ENCODE assay signal across 9 cellular contexts in genomic region chr18:79422022-79422782, GRCh38. TPM values are rescaled to one million over a fixed set of nuclear protein-coding genes. Genes with fewer than 3 reads are reported as not detected.
DNase-seq lines count a peak whose midpoint lies in the region; ATAC-seq and TF ChIP-seq lines count a peak whose summit lies in the region.
"Had no signal": no experiment of that assay in that cellular context is flagged by ENCODE, and none has a peak within 500 bp of the region (broad histone marks: within the 10 kb centered on the region; RNA-seq: fewer than 3 reads in every experiment).

No MANE protein-coding gene starts in this region.

- H3K9me3 ChIP-seq in NT2/D1 (ENCODE audit: insufficient read depth, low read length) = no peaks in the 10 kb centered on the region
- H3K9me3 ChIP-seq in suprapubic skin = no peaks in the 10 kb centered on the region

- H3K4me3 ChIP-seq in NT2/D1 (ENCODE audit: insufficient read length, low read depth) = no peak overlapping the region
- no peak overlapping the region for H3K4me3 ChIP-seq in suprapubic skin

- WGBS in suprapubic skin = 66% methylated on average over 14 of the region's 24 CpGs

- H3K27me3 Mint-ChIP-seq in osteocyte (ENCODE audit: unreplicated experiment) = peaks cover 3% of the 10 kb centered on the region

- H3K36me3 Mint-ChIP-seq in osteocyte (ENCODE audit: unreplicated experiment) = peaks cover 2% of the 10 kb centered on the region

- ATAC-seq in GM18517 (IDR thresholded peaks at IDR 0.05; ENCODE audit: unreplicated experiment) = peak; percentile 90
- ATAC-seq in GM21723 (IDR thresholded peaks at IDR 0.05; ENCODE audit: unreplicated experiment) = peak; percentile 91

- H3K27me3 ChIP-seq in NT2/D1 (ENCODE audit: insufficient read depth, insufficient read length) (no peaks in the 10 kb centered on the region), suprapubic skin (no peaks in the 10 kb centered on the region)

- H3K27ac Mint-ChIP-seq in osteocyte (ENCODE audit: unreplicated experiment) = peak overlapping the region; percentile 50

- peaks cover 27% of the 10 kb centered on the region for H3K4me1 Mint-ChIP-seq in osteocyte (ENCODE audit: unreplicated experiment)

- no peak overlapping the region for H3K27ac ChIP-seq in suprapubic skin

- DNase-seq in NT2/D1 (ENCODE audit: low read depth, low spot score) (no peak), osteocyte (ENCODE audit: extremely low spot score, unreplicated experiment) (no peak), hepatic stellate cell (ENCODE audit: low spot score) (no peak), suprapubic skin (ENCODE audit: low spot score in 2 of 2) (no peak), NCI-H2196 (lab: John Stamatoyannopoulos, UW; ENCODE audit: unreplicated experiment) (no peak), head of caudate nucleus (no peak)
- DNase-seq: HCEC 1CT had no signal

- TF ChIP-seq POLR2A in suprapubic skin (IDR thresholded peaks at IDR 0.05) = no peak

- peak overlapping the region; percentile 3 for H3K4me3 Mint-ChIP-seq in osteocyte (ENCODE audit: unreplicated experiment)

- H3K9me3 Mint-ChIP-seq in osteocyte (ENCODE audit: unreplicated experiment) = no peaks in the 10 kb centered on the region

- H3K9ac ChIP-seq in NT2/D1 (ENCODE audit: insufficient read length, low read depth) = peak overlapping the region; percentile 21

- H3K36me3 ChIP-seq in NT2/D1 (ENCODE audit: insufficient read depth, insufficient read length, low read length) (peaks cover 35% of the 10 kb centered on the region), suprapubic skin (peaks cover 16% of the 10 kb centered on the region)

- TF ChIP-seq EP300 in suprapubic skin (IDR thresholded peaks at IDR 0.05) = no peak

- peaks cover 13% of the 10 kb centered on the region for H3K4me1 ChIP-seq in NT2/D1 (ENCODE audit: insufficient read depth, insufficient read length)
- H3K4me1 ChIP-seq in suprapubic skin = peaks cover 22% of the 10 kb centered on the region

- TF ChIP-seq CTCF in osteocyte (IDR thresholded peaks at IDR 0.05) = no peak
- TF ChIP-seq CTCF in suprapubic skin (IDR thresholded peaks at IDR 0.05) = no peak

- intact Hi-C loops in head of caudate nucleus (cut with DNase I) = no loop called here

RNA-seq across cellular contexts. Expression of gene NFATC1, which starts 26.5 kb away (rescaled TPM):
- 5.9 and 8.1 TPM in 2 replicates for total RNA-seq in osteocyte
- 10 to 100 TPM; 13.9 to 24.3 (median 16.7) TPM for total RNA-seq in suprapubic skin
